In genomic region chr6:27892596-27893058, GRCh38 we compare ENCODE assay signal across 10 cellular contexts. TPM values are rescaled to one million over a fixed set of nuclear protein-coding genes. Genes with fewer than 3 reads are reported as not detected.
DNase-seq lines count a peak whose midpoint lies in the region; ATAC-seq and TF ChIP-seq lines count a peak whose summit lies in the region.
"Had no signal": no experiment of that assay in that cellular context is flagged by ENCODE, and none has a peak within 500 bp of the region (broad histone marks: within the 10 kb centered on the region; RNA-seq: fewer than 3 reads in every experiment).

No MANE protein-coding gene starts in this region.

- intact Hi-C loops in naive thymus-derived CD4-positive, alpha-beta T cell (cut with micrococcal nuclease): loop anchor here (1.0 to 10.0 kb wide), 24 partner anchors 19 to 1865 kb away; partner anchors contain the start of gene ZNF184 (in 1 of the 2)
- intact Hi-C loops in head of caudate nucleus (cut with DNase I): loop anchor here (10.0 kb wide), 1 partner anchor 78 kb away; a partner anchor contains a TSS

- H3K27me3 ChIP-seq in BJ (ENCODE audit: control insufficient read depth, insufficient read depth, low read length): no peaks in the 10 kb centered on the region
- H3K27me3 ChIP-seq in naive thymus-derived CD4-positive, alpha-beta T cell (ENCODE audit: control insufficient read depth in 2 of 2, insufficient read depth in 2 of 2, low read length in 2 of 2): no peaks in the 10 kb centered on the region

- TF ChIP-seq CTCF in BJ (IDR thresholded peaks at IDR 0.05; ENCODE audit: insufficient read depth, low read depth, low read length): no peak

- no peaks in the 10 kb centered on the region for H3K36me3 ChIP-seq in BJ (ENCODE audit: control insufficient read depth, insufficient read depth, low read length)
- no peaks in the 10 kb centered on the region for H3K36me3 ChIP-seq in naive thymus-derived CD4-positive, alpha-beta T cell (ENCODE audit: control insufficient read depth in 2 of 3, insufficient read depth in 3 of 3, low read length in 3 of 3)

- no peaks in the 10 kb centered on the region for H3K9me3 ChIP-seq in naive thymus-derived CD4-positive, alpha-beta T cell (ENCODE audit: control insufficient read depth in 2 of 3, low read length in 3 of 3)

- peaks cover 4 to 20% of the 10 kb centered on the region in 2 donors for H3K4me1 ChIP-seq in naive thymus-derived CD4-positive, alpha-beta T cell (ENCODE audit: control insufficient read depth in 2 of 2, insufficient read depth in 2 of 2, low read length in 2 of 2)

- POLR2A ChIA-PET in BJ (lab: Charles Lee): interaction anchor here (0.5 to 2.7 kb wide), 21 partner anchors 9 to 1866 kb away, joined by 3 to 36 read pairs (median 8); a partner anchor contains a TSS
- POLR2A ChIA-PET in naive thymus-derived CD4-positive, alpha-beta T cell (lab: Charles Lee): interaction anchor here (0.6 to 7.9 kb wide), 74 partner anchors 9 to 1872 kb away, joined by 3 to 717 read pairs (median 7); partner anchors contain the start of gene ZSCAN16

- DNase-seq in BJ (ENCODE audit: low read depth) (no peak), head of caudate nucleus (no peak)
- DNase-seq in Jurkat, Clone E6-1 (ENCODE audit: low read depth, low spot score): peak; percentile 60
- DNase-seq in central memory CD8-positive, alpha-beta T cell (ENCODE audit: low spot score in 2 of 2): no peak
- no peak for DNase-seq in naive thymus-derived CD4-positive, alpha-beta T cell
- no peak for DNase-seq in central memory CD4-positive, alpha-beta T cell

- H3K4me3 Mint-ChIP-seq in central memory CD8-positive, alpha-beta T cell: no peak overlapping the region
- H3K4me3 Mint-ChIP-seq in naive thymus-derived CD4-positive, alpha-beta T cell: no peak overlapping the region

- H3K27ac Mint-ChIP-seq in central memory CD8-positive, alpha-beta T cell (ENCODE audit: low read depth): no peak overlapping the region
- peak overlapping the region in 1 of 9 donors; percentile 97 for H3K27ac Mint-ChIP-seq in naive thymus-derived CD4-positive, alpha-beta T cell

- peak overlapping the region; percentile 82 for H3K27ac ChIP-seq in naive thymus-derived CD4-positive, alpha-beta T cell (ENCODE audit: low read depth, low read length)

- ATAC-seq in central memory CD8-positive, alpha-beta T cell (replicated peaks; ENCODE audit: extremely low read depth, poor library complexity, severe bottlenecking): peak; percentile 8
- ATAC-seq in naive thymus-derived CD4-positive, alpha-beta T cell: peak; percentile 22
- ATAC-seq in HG02623 (IDR thresholded peaks at IDR 0.05; ENCODE audit: unreplicated experiment) (no peak), HG03354 (IDR thresholded peaks at IDR 0.05; ENCODE audit: poor library complexity, severe bottlenecking, unreplicated experiment) (no peak)

- H3K36me3 Mint-ChIP-seq in central memory CD8-positive, alpha-beta T cell (ENCODE audit: insufficient read depth): peaks cover 31% of the 10 kb centered on the region
- H3K36me3 Mint-ChIP-seq in naive thymus-derived CD4-positive, alpha-beta T cell: peaks cover 0 to 1% (median 0%) of the 10 kb centered on the region in 5 donors

- peak overlapping the region; percentile 56 for H3K4me3 ChIP-seq in BJ (ENCODE audit: low read depth, low read length)
- H3K4me3 ChIP-seq in Jurkat, Clone E6-1 (ENCODE audit: low read length): peak overlapping the region; percentile 69
- peak overlapping the region; percentile 72 for H3K4me3 ChIP-seq in naive thymus-derived CD4-positive, alpha-beta T cell (ENCODE audit: low read length)

- CTCF ChIA-PET in BJ (lab: Yijun Ruan, JAX): interaction anchor here (0.6 to 6.2 kb wide), 11 partner anchors 14 to 746 kb away, joined by 3 to 120 read pairs (median 6); a partner anchor contains a TSS
- CTCF ChIA-PET in naive thymus-derived CD4-positive, alpha-beta T cell (lab: Charles Lee): interaction anchor here (1.0 to 5.3 kb wide), 12 partner anchors 20 to 1871 kb away, joined by 3 to 96 read pairs (median 31); a partner anchor contains a TSS

- peaks cover 35% of the 10 kb centered on the region for H3K4me1 Mint-ChIP-seq in central memory CD8-positive, alpha-beta T cell
- peaks cover 9 to 60% (median 30%) of the 10 kb centered on the region in 7 donors for H3K4me1 Mint-ChIP-seq in naive thymus-derived CD4-positive, alpha-beta T cell

- no peaks in the 10 kb centered on the region for H3K27me3 Mint-ChIP-seq in central memory CD8-positive, alpha-beta T cell
- peaks cover 0 to 8% (median 0%) of the 10 kb centered on the region in 5 donors for H3K27me3 Mint-ChIP-seq in naive thymus-derived CD4-positive, alpha-beta T cell

- H3K9me3 Mint-ChIP-seq in central memory CD8-positive, alpha-beta T cell: no peaks in the 10 kb centered on the region
- H3K9me3 Mint-ChIP-seq in naive thymus-derived CD4-positive, alpha-beta T cell: peaks cover 0 to 9% (median 5%) of the 10 kb centered on the region in 11 donors

RNA-seq across cellular contexts. Expression of gene OR2B2, which starts 19.6 kb away (rescaled TPM):
- not detected in 2 replicates for polyA plus RNA-seq in BJ (2011; rRNA removed)
- not detected in 2 replicates for polyA minus RNA-seq in BJ (2011; rRNA and poly(A)+ RNA removed)
- not detected for polyA plus RNA-seq in Jurkat, Clone E6-1 (2012; ENCODE audit: insufficient read depth, insufficient read length)
- not detected for total RNA-seq in naive thymus-derived CD4-positive, alpha-beta T cell
- not detected for polyA plus RNA-seq in naive thymus-derived CD4-positive, alpha-beta T cell
- total RNA-seq: mesenteric fat pad; T-helper 1 cell treated with Interleukin-12 subunit alpha and Interleukin-12 subunit beta and Interleukin-4 antibody, amounts not matched to agents 30 ng/mL and 1 ng/mL, for 36 hours had no signal

Comparison
In these comparisons a context has a peak if more than half of its experiments do, and no peak if none do; other contexts are left out.
1. ATAC-seq: peak in central memory CD8-positive, alpha-beta T cell (single experiment) and naive thymus-derived CD4-positive, alpha-beta T cell (single experiment); none in HG02623 (single experiment) and HG03354 (single experiment).
2. Peak in every context shown above with its lines, with median percentiles within 50 percentile points of each other: H3K4me3 ChIP-seq.